Comparison of ENCODE assay signal across 8 cellular contexts in genomic region chr4:83548151-83548905, GRCh38. TPM values are rescaled to one million over a fixed set of nuclear protein-coding genes. Genes with fewer than 3 reads are reported as not detected.
DNase-seq lines count a peak whose midpoint lies in the region; TF ChIP-seq lines count a peak whose summit lies in the region.

No MANE protein-coding gene starts in this region.

- H3K4me3 Mint-ChIP-seq in T-helper 2 cell treated with Interferon-gamma antibody and Interleukin-4, amounts not matched to agents 5 μg/mL and 100 μg/mL, for 36 hours, result no peak overlapping the region

- no peak overlapping the region for H3K9ac ChIP-seq in liver (ENCODE audit: low read depth in 1 of 2, low read length in 2 of 2)

- peak; percentile 88 for DNase-seq in GM03348 (ENCODE audit: low spot score)
- peak; percentile 26 for DNase-seq in H7
- peak; percentile 79 for DNase-seq in LNCaP clone FGC (ENCODE audit: low read depth)
- peak; percentile 79 for DNase-seq in T-helper 2 cell treated with Interferon-gamma antibody and Interleukin-4, amounts not matched to agents 5 μg/mL and 100 μg/mL, for 36 hours (ENCODE audit: low spot score)
- DNase-seq in astrocyte of the spinal cord (ENCODE audit: low read depth, low spot score), result peak; percentile 97
- peak; percentile 76 for DNase-seq in stimulated activated CD8-positive, alpha-beta memory T cell treated with anti-CD3 and anti-CD28 coated beads, Interleukin-4, amount 100 ng/mL, for 48 hours
- DNase-seq in NCI-H82 treated with DMSO at 0.1 percent for 48 hours (lab: John Stamatoyannopoulos, UW; ENCODE audit: unreplicated experiment), result no peak

- H3K27ac ChIP-seq in liver (ENCODE audit: low read depth in 1 of 2, low read length in 2 of 2), result no peak overlapping the region

- no peaks in the 10 kb centered on the region for H3K27me3 Mint-ChIP-seq in T-helper 2 cell treated with Interferon-gamma antibody and Interleukin-4, amounts not matched to agents 5 μg/mL and 100 μg/mL, for 36 hours (ENCODE audit: low read depth)

- H3K36me3 ChIP-seq in H7 (replicated peaks; ENCODE audit: control insufficient read depth, insufficient read depth, low read length), result no peaks in the 10 kb centered on the region
- no peaks in the 10 kb centered on the region for H3K36me3 ChIP-seq in liver (ENCODE audit: control insufficient read depth in 4 of 4, insufficient read depth in 3 of 4, low read depth in 1 of 4, low read length in 3 of 4)

- TF ChIP-seq RAD21 in liver (IDR thresholded peaks at IDR 0.05), result no peak

- H3K36me3 Mint-ChIP-seq in T-helper 2 cell treated with Interferon-gamma antibody and Interleukin-4, amounts not matched to agents 5 μg/mL and 100 μg/mL, for 36 hours (ENCODE audit: low read depth), result peaks cover 7% of the 10 kb centered on the region

- in situ Hi-C loops in astrocyte of the spinal cord (cut with HindIII; ENCODE audit: low sequenced_read_pairs), result no loop called here

- no peaks in the 10 kb centered on the region for H3K9me3 Mint-ChIP-seq in T-helper 2 cell treated with Interferon-gamma antibody and Interleukin-4, amounts not matched to agents 5 μg/mL and 100 μg/mL, for 36 hours

- H3K4me1 ChIP-seq in liver (ENCODE audit: control insufficient read depth in 4 of 4, insufficient read depth in 4 of 4, low read length in 3 of 4), result peaks cover 0 to 10% (median 4%) of the 10 kb centered on the region in 4 donors

- H3K4me1 Mint-ChIP-seq in T-helper 2 cell treated with Interferon-gamma antibody and Interleukin-4, amounts not matched to agents 5 μg/mL and 100 μg/mL, for 36 hours (ENCODE audit: low read depth), result peaks cover 23% of the 10 kb centered on the region

- H3K27me3 ChIP-seq in H7 (ENCODE audit: control insufficient read depth, insufficient read depth, low read length) (no peaks in the 10 kb centered on the region), liver (ENCODE audit: control insufficient read depth in 4 of 4, insufficient read depth in 4 of 4, low read length in 3 of 4) (no peaks in the 10 kb centered on the region)

- H3K4me3 ChIP-seq in H7 (ENCODE audit: insufficient read depth, low read depth, low read length), result no peak overlapping the region
- H3K4me3 ChIP-seq in LNCaP clone FGC (ENCODE audit: low read depth, low read length), result no peak overlapping the region
- H3K4me3 ChIP-seq in astrocyte of the spinal cord (ENCODE audit: low read depth, low read length), result no peak overlapping the region
- no peak overlapping the region for H3K4me3 ChIP-seq in liver (ENCODE audit: low read depth in 1 of 3, low read length in 3 of 3)

- WGBS in liver, result 67% methylated on average over 7 of the region's 7 CpGs

- TF ChIP-seq CTCF in LNCaP clone FGC (IDR thresholded peaks at IDR 0.05; ENCODE audit: control insufficient read depth, extremely low read depth, insufficient read depth) (no peak), astrocyte of the spinal cord (IDR thresholded peaks at IDR 0.05; ENCODE audit: low read depth, low read length) (no peak), liver (IDR thresholded peaks at IDR 0.05; ENCODE audit: low read depth, low read length, missing input control) (no peak)

- H3K9me3 ChIP-seq in liver (ENCODE audit: control insufficient read depth in 4 of 4, low read length in 3 of 4), result no peaks in the 10 kb centered on the region

- H3K27ac Mint-ChIP-seq in T-helper 2 cell treated with Interferon-gamma antibody and Interleukin-4, amounts not matched to agents 5 μg/mL and 100 μg/mL, for 36 hours, result peak overlapping the region; percentile 70

TF ChIP-seq in liver, 16 proteins besides CTCF, POLR2A, EP300 and RAD21:
- TF ChIP-seq ATF3 (IDR thresholded peaks at IDR 0.05), result peak; percentile 67
- TF ChIP-seq MAX (IDR thresholded peaks at IDR 0.05), result peak; percentile 25
- no peak for TF ChIP-seq NR2F2 (IDR thresholded peaks at IDR 0.05)
- TF ChIP-seq HNF4A (conservative IDR thresholded peaks at IDR 0.05), result peak; percentile 9 to 31
- peak; percentile 70 to 91 for TF ChIP-seq JUND (IDR thresholded peaks at IDR 0.05)
- TF ChIP-seq RXRA (IDR thresholded peaks at IDR 0.05), result peak in 1 of 2 donors; percentile 37
- TF ChIP-seq YY1 (IDR thresholded peaks at IDR 0.05), result no peak
- TF ChIP-seq FOXA2 (IDR thresholded peaks at IDR 0.05), result peak; percentile 23

RNA-seq across cellular contexts. Expression of gene GPAT3, which starts 12.4 kb away (rescaled TPM):
- total RNA-seq in H7 (2014; rRNA removed; shearing (Covaris generic)), result 0.59 and 0.73 TPM in 2 replicates
- 1 to 10 TPM; 1.8 to 5.3 TPM for total RNA-seq in liver
- 1 to 10 TPM; 3.8 to 6.2 TPM for polyA plus RNA-seq in liver
